1 cellular context compared by ENCODE assay signal in genomic region chr16:21501869-21502667, GRCh38.
TF ChIP-seq lines count a peak whose summit lies in the region.

No MANE protein-coding gene starts in this region.

TF ChIP-seq in HepG2, 621 proteins besides CTCF, POLR2A, EP300 and RAD21 (continued from another document and continues in another):
- TF ChIP-seq TERF1 (CRISPR knock-in tag; IDR thresholded peaks at IDR 0.05) (peak; percentile 80; the same call in 1 of the 2 replicates), ZFYVE20 (CRISPR knock-in tag; IDR thresholded peaks at IDR 0.05; ENCODE audit: borderline replicate concordance, low read depth) (0 out of 2 replicates have a peak, but pooled peaks have one; percentile 83), GABPB1 (CRISPR knock-in tag; IDR thresholded peaks at IDR 0.05) (peak; percentile 87), PRPF4 (IDR thresholded peaks at IDR 0.05; ENCODE audit: low read depth, low read length, poor library complexity, severe bottlenecking) (no peak), ZNF207 (IDR thresholded peaks at IDR 0.05; ENCODE audit: borderline replicate concordance) (no peak), ZHX1 (CRISPR knock-in tag; IDR thresholded peaks at IDR 0.05; ENCODE audit: low read depth) (no peak), SIX1 (CRISPR knock-in tag; IDR thresholded peaks at IDR 0.05; ENCODE audit: borderline replicate concordance) (no peak; the same call in 1 of the 2 replicates), FOXA3 (CRISPR knock-in tag; IDR thresholded peaks at IDR 0.05) (peak; percentile 70), FOXP4 (CRISPR knock-in tag; IDR thresholded peaks at IDR 0.05) (peak; percentile 65), ELF1 (CRISPR knock-in tag; IDR thresholded peaks at IDR 0.05) (no peak; the same call in 1 of the 2 replicates), MXI1 (IDR thresholded peaks at IDR 0.05; ENCODE audit: borderline replicate concordance, low read depth, low read length) (peak; percentile 93), MIXL1 (CRISPR knock-in tag; IDR thresholded peaks at IDR 0.05) (peak; percentile 81), ZNF430 (CRISPR knock-in tag; IDR thresholded peaks at IDR 0.05) (peak; percentile 78; the same call in 1 of the 2 replicates), ZNF839 (CRISPR knock-in tag; IDR thresholded peaks at IDR 0.05; ENCODE audit: borderline replicate concordance) (no peak; the same call in 1 of the 2 replicates), RARA (CRISPR knock-in tag; IDR thresholded peaks at IDR 0.05) (peak; percentile 58), ETS1 (CRISPR knock-in tag; IDR thresholded peaks at IDR 0.05) (peak; percentile 97; the same call in 1 of the 2 replicates), PHF20 (CRISPR knock-in tag; IDR thresholded peaks at IDR 0.05) (no peak; the same call in 1 of the 2 replicates), ZNF598 (CRISPR knock-in tag; IDR thresholded peaks at IDR 0.05; ENCODE audit: borderline replicate concordance) (0 out of 2 replicates have a peak, but pooled peaks have one; percentile 64), ZNF776 (CRISPR knock-in tag; IDR thresholded peaks at IDR 0.05) (peak; percentile 98), ATF1 (CRISPR knock-in tag; IDR thresholded peaks at IDR 0.05) (no peak), ZNF644 (CRISPR knock-in tag; IDR thresholded peaks at IDR 0.05; ENCODE audit: low read depth) (0 out of 2 replicates have a peak, but pooled peaks have one; percentile 9), HOXA7 (CRISPR knock-in tag; IDR thresholded peaks at IDR 0.05) (peak; percentile 57; the same call in 1 of the 2 replicates), ZNF547 (CRISPR knock-in tag; IDR thresholded peaks at IDR 0.05) (peak; percentile 99), ZBTB44 (CRISPR knock-in tag; IDR thresholded peaks at IDR 0.05) (peak; percentile 54; the same call in 1 of the 2 replicates), ZNF704 (CRISPR knock-in tag; IDR thresholded peaks at IDR 0.05; ENCODE audit: borderline replicate concordance) (peak; percentile 93; the same call in 1 of the 2 replicates), NFYC (CRISPR knock-in tag; IDR thresholded peaks at IDR 0.05) (peak; percentile 44), ZNF280B (CRISPR knock-in tag; IDR thresholded peaks at IDR 0.05; ENCODE audit: borderline replicate concordance) (peak; percentile 81; the same call in 1 of the 2 replicates), ETV5 (CRISPR knock-in tag; IDR thresholded peaks at IDR 0.05; ENCODE audit: borderline replicate concordance) (peak; percentile 60), ZNF569 (CRISPR knock-in tag; IDR thresholded peaks at IDR 0.05; ENCODE audit: borderline replicate concordance) (no peak), ZEB1 (IDR thresholded peaks at IDR 0.05; ENCODE audit: insufficient replicate concordance, low read depth) (peak; percentile 47), ZNF335 (CRISPR knock-in tag; IDR thresholded peaks at IDR 0.05) (no peak; the same call in 1 of the 2 replicates), ZBTB2 (CRISPR knock-in tag; IDR thresholded peaks at IDR 0.05; ENCODE audit: low read depth) (peak; percentile 96), ZSCAN25 (CRISPR knock-in tag; IDR thresholded peaks at IDR 0.05) (peak; percentile 87), MBD4 (IDR thresholded peaks at IDR 0.05; ENCODE audit: borderline replicate concordance, low read length) (no peak), THAP8 (CRISPR knock-in tag; IDR thresholded peaks at IDR 0.05; ENCODE audit: borderline replicate concordance) (peak; percentile 97), KMT2A (CRISPR knock-in tag; IDR thresholded peaks at IDR 0.05) (peak; percentile 99), ISX (CRISPR knock-in tag; conservative IDR thresholded peaks at IDR 0.05) (peak; percentile 93), ZNF746 (CRISPR knock-in tag; IDR thresholded peaks at IDR 0.05) (no peak; the same call in 1 of the 2 replicates), NFIC (IDR thresholded peaks at IDR 0.05; ENCODE audit: low read length) (no peak), ZNF530 (CRISPR knock-in tag; IDR thresholded peaks at IDR 0.05; ENCODE audit: low read depth) (no peak), ZHX2 (IDR thresholded peaks at IDR 0.05; ENCODE audit: low read depth) (no peak), ZHX2 (CRISPR knock-in tag; IDR thresholded peaks at IDR 0.05; ENCODE audit: borderline replicate concordance) (peak; percentile 94), ZNF615 (CRISPR knock-in tag; IDR thresholded peaks at IDR 0.05; ENCODE audit: borderline replicate concordance) (no peak)
